ENCODE assay signal across 8 cellular contexts in genomic region chr1:15526021-15526489, GRCh38. TPM values are rescaled to one million over a fixed set of nuclear protein-coding genes. Genes with fewer than 3 reads are reported as not detected.
DNase-seq lines count a peak whose midpoint lies in the region; FAIRE-seq and TF ChIP-seq lines count a peak whose summit lies in the region.

No MANE protein-coding gene starts in this region.

- H3K9me3 ChIP-seq in A673 (ENCODE audit: low read depth, low read length, poor library complexity, severe bottlenecking): no peaks in the 10 kb centered on the region
- H3K9me3 ChIP-seq in HUES6 (ENCODE audit: control insufficient read depth, insufficient read depth, low read depth, low read length): no peaks in the 10 kb centered on the region
- H3K9me3 ChIP-seq in muscle layer of duodenum (ENCODE audit: control insufficient read depth in 1 of 2, low read length in 2 of 2): no peaks in the 10 kb centered on the region

- in situ Hi-C loops in ACHN (cut with HindIII; ENCODE audit: low pct_ligation_motif_present, low pct_unique_long_range_greater_than_20kb, low sequenced_read_pairs): no loop called here

- H3K36me3 ChIP-seq in A673 (ENCODE audit: insufficient read depth, low read length, poor library complexity, severe bottlenecking) (no peaks in the 10 kb centered on the region), HUES6 (ENCODE audit: control insufficient read depth, insufficient read depth, low read length) (0 out of 2 replicates have a peak, but pooled peaks cover 4% of the 10 kb centered on the region), bronchial epithelial cell (ENCODE audit: control insufficient read depth, insufficient read depth, low read length) (no peaks in the 10 kb centered on the region), muscle layer of duodenum (ENCODE audit: control insufficient read depth in 1 of 2, insufficient read depth in 2 of 2, low read length in 2 of 2) (peaks cover 4 to 6% of the 10 kb centered on the region in 2 donors)

- DNase-seq in A673 (ENCODE audit: low spot score) (no peak), bronchial epithelial cell (ENCODE audit: low read depth) (no peak), NCI-H187 treated with DMSO at 0.1 percent for 48 hours (lab: John Stamatoyannopoulos, UW) (no peak), ACHN (no peak)
- DNase-seq in NK-92 treated with Interleukin-12 subunit alpha and Interleukin-12 subunit beta, amount 100 ng/mL, for 24 hours (lab: John Stamatoyannopoulos, UW): no peak
- no peak for DNase-seq in effector CD4-positive, alpha-beta T cell

- H3K4me1 ChIP-seq in A673 (ENCODE audit: insufficient read depth, low read length, poor library complexity, severe bottlenecking) (peaks cover 14% of the 10 kb centered on the region), HUES6 (ENCODE audit: control insufficient read depth, insufficient read depth, low read length) (peaks cover 10% of the 10 kb centered on the region), muscle layer of duodenum (ENCODE audit: control insufficient read depth in 1 of 2, insufficient read depth in 2 of 2, low read length in 2 of 2) (peaks cover 7 to 29% of the 10 kb centered on the region in 2 donors)

- POLR2A ChIA-PET in A673 (lab: Charles Lee; ENCODE audit: low non-redundant PET): interaction anchor here (0.6 kb wide), 1 partner anchor 437 kb away, joined by 4 read pairs; no protein-coding TSS in a partner anchor

- no peak overlapping the region for H3K9ac ChIP-seq in HUES6 (ENCODE audit: low read length)

- peak overlapping the region; percentile 93 for H3K4me3 ChIP-seq in A673 (ENCODE audit: low read depth, low read length, poor library complexity, severe bottlenecking)
- H3K4me3 ChIP-seq in HUES6 (ENCODE audit: low read depth, low read length): peak overlapping the region; percentile 84
- H3K4me3 ChIP-seq in bronchial epithelial cell (ENCODE audit: low read depth, low read length): peak overlapping the region; percentile 68
- H3K4me3 ChIP-seq in muscle layer of duodenum (ENCODE audit: low read depth in 1 of 2, low read length in 2 of 2): peak overlapping the region; percentile 60 to 91

- TF ChIP-seq CTCF in A673 (conservative IDR thresholded peaks at IDR 0.05; ENCODE audit: low read depth, low read length): no peak
- TF ChIP-seq CTCF in bronchial epithelial cell (IDR thresholded peaks at IDR 0.05; ENCODE audit: insufficient read depth, low read length, severe bottlenecking): no peak

- H3K27ac ChIP-seq in A673 (ENCODE audit: low read depth, low read length, poor library complexity, severe bottlenecking) (peak overlapping the region; percentile 4), HUES6 (ENCODE audit: low read depth, low read length) (no peak overlapping the region), muscle layer of duodenum (ENCODE audit: low read length) (peak overlapping the region; percentile 96)

- intact Hi-C loops in A673 (cut with micrococcal nuclease; ENCODE audit: unreplicated experiment): no loop called here

- H3K27me3 ChIP-seq in A673 (replicated peaks; ENCODE audit: insufficient read depth, low read depth, low read length, poor library complexity) (no peaks in the 10 kb centered on the region), HUES6 (ENCODE audit: control insufficient read depth, insufficient read depth, low read length) (no peaks in the 10 kb centered on the region), bronchial epithelial cell (ENCODE audit: control insufficient read depth, insufficient read depth, low read length) (no peaks in the 10 kb centered on the region), muscle layer of duodenum (ENCODE audit: low read depth, low read length) (no peaks in the 10 kb centered on the region)

- CTCF ChIA-PET in A673 (lab: Charles Lee): no interaction called here

- no peak for FAIRE-seq in bronchial epithelial cell (lab: Jason Lieb, UNC)

- no TSS peak for BruUV-seq in A673 (replicated peaks; lab: Mats Ljungman, UMichigan)

RNA-seq across cellular contexts. Expression of gene DNAJC16, which starts 0.6 kb away (rescaled TPM):
- 17.1 and 18.6 TPM in 2 replicates for total RNA-seq in A673 (2021)
- total RNA-seq in bronchial epithelial cell: 7.6 and 11.8 TPM in 2 replicates

RNA-seq across cellular contexts. Expression of gene CASP9, which starts 2.0 kb away (rescaled TPM):
- total RNA-seq in A673 (2021) (7.0 and 8.9 TPM in 2 replicates), bronchial epithelial cell (3.2 and 6.1 TPM in 2 replicates)

RNA-seq across cellular contexts. Expression of gene CELA2B, which starts 50.2 kb away (rescaled TPM):
- total RNA-seq in A673 (2021): not detected in 2 replicates
- total RNA-seq in bronchial epithelial cell: not detected in 2 replicates

RNA-seq across cellular contexts. Expression of gene AGMAT, which starts 58.8 kb away (rescaled TPM):
- total RNA-seq in A673 (2021) (0.11 and 0.20 TPM in 2 replicates), bronchial epithelial cell (0.51 and 1.6 TPM in 2 replicates)
